ENCODE assay signal across 8 cellular contexts in genomic region chr19:46856062-46857022, GRCh38. TPM values are rescaled to one million over a fixed set of nuclear protein-coding genes. Genes with fewer than 3 reads are reported as not detected.
DNase-seq lines count a peak whose midpoint lies in the region; ATAC-seq and TF ChIP-seq lines count a peak whose summit lies in the region.

No MANE protein-coding gene starts in this region.

- H3K27me3 ChIP-seq in dorsolateral prefrontal cortex (no peaks in the 10 kb centered on the region), right lobe of liver (no peaks in the 10 kb centered on the region)

- peaks cover 0 to 49% (median 21%) of the 10 kb centered on the region in 4 donors for H3K4me1 ChIP-seq in right lobe of liver

- no peaks in the 10 kb centered on the region for H3K27me3 Mint-ChIP-seq in activated CD4-positive, alpha-beta memory T cell treated with anti-CD3 and anti-CD28 coated beads for 36 hours

- TF ChIP-seq CTCF in dorsolateral prefrontal cortex (IDR thresholded peaks at IDR 0.05 in 54 of 56, conservative IDR thresholded peaks at IDR 0.05 in 2 of 56; ENCODE audit: low read depth in 1 of 56, partially characterized antibody in 56 of 56) (peak; percentile 18 to 95 (median 86)), right lobe of liver (IDR thresholded peaks at IDR 0.05) (peak; percentile 67 to 86 (median 76))

- DNase-seq in NCI-H2107 (lab: John Stamatoyannopoulos, UW) (peak; percentile 26), NCI-H2107 treated with DMSO at 0.1 percent for 48 hours (lab: John Stamatoyannopoulos, UW; ENCODE audit: unreplicated experiment) (no peak), NCI-H82 treated with DMSO at 0.1 percent for 48 hours (lab: John Stamatoyannopoulos, UW; ENCODE audit: unreplicated experiment) (peak; percentile 92), dorsolateral prefrontal cortex (peak; percentile 98 to 100 (median 99)), right lobe of liver (peak; percentile 96 to 98 (median 98))
- peak; percentile 95 for DNase-seq in activated CD4-positive, alpha-beta memory T cell treated with anti-CD3 and anti-CD28 coated beads for 36 hours
- peak; percentile 86 to 91 for DNase-seq in stimulated activated CD4-positive, alpha-beta T cell treated with anti-CD3 and anti-CD28 coated beads, Interleukin-4, amount 100 ng/mL, for 4 hours

- peaks cover 17% of the 10 kb centered on the region for H3K4me1 Mint-ChIP-seq in activated CD4-positive, alpha-beta memory T cell treated with anti-CD3 and anti-CD28 coated beads for 36 hours (ENCODE audit: low read depth)

- peaks cover 4% of the 10 kb centered on the region for H3K9me3 Mint-ChIP-seq in activated CD4-positive, alpha-beta memory T cell treated with anti-CD3 and anti-CD28 coated beads for 36 hours

- CTCF ChIA-PET in activated CD4-positive, alpha-beta memory T cell treated with anti-CD3 and anti-CD28 coated beads for 36 hours (lab: Charles Lee), result interaction anchor here (0.5 to 3.3 kb wide), 15 partner anchors 11 to 388 kb away, joined by 3 to 36 read pairs (median 4); no protein-coding TSS in a partner anchor

- POLR2A ChIA-PET in activated CD4-positive, alpha-beta memory T cell treated with anti-CD3 and anti-CD28 coated beads for 36 hours (lab: Charles Lee), result interaction anchor here (1.2 to 1.5 kb wide), 2 partner anchors 12 to 99 kb away, joined by 5 read pairs; no protein-coding TSS in a partner anchor

- no peaks in the 10 kb centered on the region for H3K9me3 ChIP-seq in right lobe of liver

- peaks cover 2% of the 10 kb centered on the region for H3K36me3 Mint-ChIP-seq in activated CD4-positive, alpha-beta memory T cell treated with anti-CD3 and anti-CD28 coated beads for 36 hours

- peak overlapping the region; percentile 83 for H3K27ac Mint-ChIP-seq in activated CD4-positive, alpha-beta memory T cell treated with anti-CD3 and anti-CD28 coated beads for 36 hours

- H3K4me3 ChIP-seq in dorsolateral prefrontal cortex (peak overlapping the region; percentile 30 to 71 (median 57)), right lobe of liver (peak overlapping the region; percentile 8 to 41 (median 38))

- H3K36me3 ChIP-seq in right lobe of liver, result no peaks in the 10 kb centered on the region

- TF ChIP-seq POLR2A in right lobe of liver (IDR thresholded peaks at IDR 0.05), result peak; percentile 69

- intact Hi-C loops in activated CD4-positive, alpha-beta memory T cell treated with anti-CD3 and anti-CD28 coated beads for 36 hours (cut with micrococcal nuclease), result loop anchor here (1.0 to 2.0 kb wide), 3 partner anchors 135 to 256 kb away; partner anchors contain the start of gene ZC3H4
- intact Hi-C loops in dorsolateral prefrontal cortex (cut with DNase I), result loop anchor here (1.0 to 5.0 kb wide), 3 partner anchors 134 to 256 kb away; partner anchors contain the start of gene ZC3H4 (in 1 of the 2)
- intact Hi-C loops in right lobe of liver (cut with DNase I), result loop anchor here in 1 of 2 donors (5.0 kb wide), 1 partner anchor 131 kb away; no protein-coding TSS in a partner anchor

- H3K27ac ChIP-seq in dorsolateral prefrontal cortex, result peak overlapping the region; percentile 53 to 95 (median 89)
- H3K27ac ChIP-seq in right lobe of liver, result peak overlapping the region; percentile 91 to 99 (median 98)

- ATAC-seq in HG03342 (IDR thresholded peaks at IDR 0.05; ENCODE audit: unreplicated experiment) (peak; percentile 43), right lobe of liver (peak; percentile 69 to 78 (median 70))

- 2% methylated on average over 39 of the region's 41 CpGs for WGBS in right lobe of liver (ENCODE audit: insufficient coverage, low coverage, low lambda C conversion rate, missing lambda C conversion rate)

- peak overlapping the region; percentile 73 for H3K4me3 Mint-ChIP-seq in activated CD4-positive, alpha-beta memory T cell treated with anti-CD3 and anti-CD28 coated beads for 36 hours

RNA-seq across cellular contexts. Expression of gene ARHGAP35, which starts 4.5 kb away (rescaled TPM):
- total RNA-seq in activated CD4-positive, alpha-beta memory T cell treated with anti-CD3 and anti-CD28 coated beads for 36 hours, result 10 to 100 TPM; 17.8 to 18.5 TPM
- 100 to 1,000 TPM in 119 of 120 experiments, 10 to 100 TPM in 1; 91.6 to 219 (median 129) TPM for total RNA-seq in dorsolateral prefrontal cortex
- 10 to 100 TPM; 33.5 to 54.4 (median 47.8) TPM for total RNA-seq in right lobe of liver

RNA-seq across cellular contexts. Expression of gene AP2S1, which starts 5.7 kb away (rescaled TPM):
- 100 to 1,000 TPM; 108 to 117 TPM for total RNA-seq in activated CD4-positive, alpha-beta memory T cell treated with anti-CD3 and anti-CD28 coated beads for 36 hours
- total RNA-seq in dorsolateral prefrontal cortex, result 100 to 1,000 TPM in 112 of 120 experiments, 10 to 100 TPM in 8; 73.1 to 190 (median 146) TPM
- total RNA-seq in right lobe of liver, result 10 to 100 TPM; 67.2 to 82.6 (median 73.6) TPM
